In genomic region chr6:20212392-20213111, GRCh38 we compare ENCODE assay signal across 1 cellular context.
TF ChIP-seq lines count a peak whose summit lies in the region.

MBOAT1 (minus strand) TSS chr6:20212469; CDS start chr6:20212234, 235 bp downstream.

TF ChIP-seq in K562, 482 proteins besides CTCF, POLR2A, EP300 and RAD21 (continued from another document and continues in another):
- TF ChIP-seq, protein P1, sequence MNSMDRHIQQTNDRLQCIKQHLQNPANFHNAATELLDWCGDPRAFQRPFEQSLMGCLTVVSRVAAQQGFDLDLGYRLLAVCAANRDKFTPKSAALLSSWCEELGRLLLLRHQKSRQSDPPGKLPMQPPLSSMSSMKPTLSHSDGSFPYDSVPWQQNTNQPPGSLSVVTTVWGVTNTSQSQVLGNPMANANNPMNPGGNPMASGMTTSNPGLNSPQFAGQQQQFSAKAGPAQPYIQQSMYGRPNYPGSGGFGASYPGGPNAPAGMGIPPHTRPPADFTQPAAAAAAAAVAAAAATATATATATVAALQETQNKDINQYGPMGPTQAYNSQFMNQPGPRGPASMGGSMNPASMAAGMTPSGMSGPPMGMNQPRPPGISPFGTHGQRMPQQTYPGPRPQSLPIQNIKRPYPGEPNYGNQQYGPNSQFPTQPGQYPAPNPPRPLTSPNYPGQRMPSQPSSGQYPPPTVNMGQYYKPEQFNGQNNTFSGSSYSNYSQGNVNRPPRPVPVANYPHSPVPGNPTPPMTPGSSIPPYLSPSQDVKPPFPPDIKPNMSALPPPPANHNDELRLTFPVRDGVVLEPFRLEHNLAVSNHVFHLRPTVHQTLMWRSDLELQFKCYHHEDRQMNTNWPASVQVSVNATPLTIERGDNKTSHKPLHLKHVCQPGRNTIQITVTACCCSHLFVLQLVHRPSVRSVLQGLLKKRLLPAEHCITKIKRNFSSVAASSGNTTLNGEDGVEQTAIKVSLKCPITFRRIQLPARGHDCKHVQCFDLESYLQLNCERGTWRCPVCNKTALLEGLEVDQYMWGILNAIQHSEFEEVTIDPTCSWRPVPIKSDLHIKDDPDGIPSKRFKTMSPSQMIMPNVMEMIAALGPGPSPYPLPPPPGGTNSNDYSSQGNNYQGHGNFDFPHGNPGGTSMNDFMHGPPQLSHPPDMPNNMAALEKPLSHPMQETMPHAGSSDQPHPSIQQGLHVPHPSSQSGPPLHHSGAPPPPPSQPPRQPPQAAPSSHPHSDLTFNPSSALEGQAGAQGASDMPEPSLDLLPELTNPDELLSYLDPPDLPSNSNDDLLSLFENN (IDR thresholded peaks at IDR 0.05; ENCODE audit: low read depth in 2 of 2, low read length in 2 of 2): no peak
- TF ChIP-seq PHB2 (IDR thresholded peaks at IDR 0.05; ENCODE audit: low read depth) (no peak), ZNF212 (CRISPR knock-in tag; IDR thresholded peaks at IDR 0.05) (no peak), ZC3H4 (CRISPR knock-in tag; IDR thresholded peaks at IDR 0.05; ENCODE audit: borderline replicate concordance) (no peak; the same call in 1 of the 2 replicates), NFE2L1 (tag; IDR thresholded peaks at IDR 0.05; ENCODE audit: borderline replicate concordance, low read depth) (no peak), FOXP4 (CRISPR knock-in tag; IDR thresholded peaks at IDR 0.05; ENCODE audit: borderline replicate concordance) (no peak), HCFC1 (IDR thresholded peaks at IDR 0.05; ENCODE audit: low read depth, low read length) (no peak; the same call in 1 of the 2 replicates), U2AF1 (optimal IDR thresholded peaks at IDR 0.05; ENCODE audit: low read depth, low read length) (peak; percentile 56), GABPB1 (CRISPR knock-in tag; IDR thresholded peaks at IDR 0.05) (peak; percentile 76; the same call in 1 of the 2 replicates), MEF2A (IDR thresholded peaks at IDR 0.05; ENCODE audit: control insufficient read depth, low read depth, low read length) (no peak), MTA2 (IDR thresholded peaks at IDR 0.05; ENCODE audit: low read depth) (no peak), ZNF778 (CRISPR knock-in tag; IDR thresholded peaks at IDR 0.05) (no peak), ZNF696 (CRISPR knock-in tag; conservative IDR thresholded peaks at IDR 0.05) (no peak), MLLT1 (IDR thresholded peaks at IDR 0.05) (no peak), GTF2A2 (tag; IDR thresholded peaks at IDR 0.05) (no peak), POU5F1 (IDR thresholded peaks at IDR 0.05; ENCODE audit: borderline replicate concordance, low read depth, low read length, partially characterized antibody) (no peak), BRCA1 (IDR thresholded peaks at IDR 0.05) (no peak), BRCA1 (CRISPR knock-in tag; IDR thresholded peaks at IDR 0.05) (no peak), NKRF (IDR thresholded peaks at IDR 0.05; ENCODE audit: borderline replicate concordance) (no peak), KAT2B (IDR thresholded peaks at IDR 0.05; ENCODE audit: low read depth, low read length) (no peak), NELFE (IDR thresholded peaks at IDR 0.05; ENCODE audit: insufficient read depth, insufficient read length) (no peak)
- TF ChIP-seq, protein P2, sequence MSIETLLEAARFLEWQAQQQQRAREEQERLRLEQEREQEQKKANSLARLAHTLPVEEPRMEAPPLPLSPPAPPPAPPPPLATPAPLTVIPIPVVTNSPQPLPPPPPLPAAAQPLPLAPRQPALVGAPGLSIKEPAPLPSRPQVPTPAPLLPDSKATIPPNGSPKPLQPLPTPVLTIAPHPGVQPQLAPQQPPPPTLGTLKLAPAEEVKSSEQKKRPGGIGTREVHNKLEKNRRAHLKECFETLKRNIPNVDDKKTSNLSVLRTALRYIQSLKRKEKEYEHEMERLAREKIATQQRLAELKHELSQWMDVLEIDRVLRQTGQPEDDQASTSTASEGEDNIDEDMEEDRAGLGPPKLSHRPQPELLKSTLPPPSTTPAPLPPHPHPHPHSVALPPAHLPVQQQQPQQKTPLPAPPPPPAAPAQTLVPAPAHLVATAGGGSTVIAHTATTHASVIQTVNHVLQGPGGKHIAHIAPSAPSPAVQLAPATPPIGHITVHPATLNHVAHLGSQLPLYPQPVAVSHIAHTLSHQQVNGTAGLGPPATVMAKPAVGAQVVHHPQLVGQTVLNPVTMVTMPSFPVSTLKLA (conservative IDR thresholded peaks at IDR 0.05): no peak; a peak in 1 of 4 replicates
- TF ChIP-seq, protein P3, sequence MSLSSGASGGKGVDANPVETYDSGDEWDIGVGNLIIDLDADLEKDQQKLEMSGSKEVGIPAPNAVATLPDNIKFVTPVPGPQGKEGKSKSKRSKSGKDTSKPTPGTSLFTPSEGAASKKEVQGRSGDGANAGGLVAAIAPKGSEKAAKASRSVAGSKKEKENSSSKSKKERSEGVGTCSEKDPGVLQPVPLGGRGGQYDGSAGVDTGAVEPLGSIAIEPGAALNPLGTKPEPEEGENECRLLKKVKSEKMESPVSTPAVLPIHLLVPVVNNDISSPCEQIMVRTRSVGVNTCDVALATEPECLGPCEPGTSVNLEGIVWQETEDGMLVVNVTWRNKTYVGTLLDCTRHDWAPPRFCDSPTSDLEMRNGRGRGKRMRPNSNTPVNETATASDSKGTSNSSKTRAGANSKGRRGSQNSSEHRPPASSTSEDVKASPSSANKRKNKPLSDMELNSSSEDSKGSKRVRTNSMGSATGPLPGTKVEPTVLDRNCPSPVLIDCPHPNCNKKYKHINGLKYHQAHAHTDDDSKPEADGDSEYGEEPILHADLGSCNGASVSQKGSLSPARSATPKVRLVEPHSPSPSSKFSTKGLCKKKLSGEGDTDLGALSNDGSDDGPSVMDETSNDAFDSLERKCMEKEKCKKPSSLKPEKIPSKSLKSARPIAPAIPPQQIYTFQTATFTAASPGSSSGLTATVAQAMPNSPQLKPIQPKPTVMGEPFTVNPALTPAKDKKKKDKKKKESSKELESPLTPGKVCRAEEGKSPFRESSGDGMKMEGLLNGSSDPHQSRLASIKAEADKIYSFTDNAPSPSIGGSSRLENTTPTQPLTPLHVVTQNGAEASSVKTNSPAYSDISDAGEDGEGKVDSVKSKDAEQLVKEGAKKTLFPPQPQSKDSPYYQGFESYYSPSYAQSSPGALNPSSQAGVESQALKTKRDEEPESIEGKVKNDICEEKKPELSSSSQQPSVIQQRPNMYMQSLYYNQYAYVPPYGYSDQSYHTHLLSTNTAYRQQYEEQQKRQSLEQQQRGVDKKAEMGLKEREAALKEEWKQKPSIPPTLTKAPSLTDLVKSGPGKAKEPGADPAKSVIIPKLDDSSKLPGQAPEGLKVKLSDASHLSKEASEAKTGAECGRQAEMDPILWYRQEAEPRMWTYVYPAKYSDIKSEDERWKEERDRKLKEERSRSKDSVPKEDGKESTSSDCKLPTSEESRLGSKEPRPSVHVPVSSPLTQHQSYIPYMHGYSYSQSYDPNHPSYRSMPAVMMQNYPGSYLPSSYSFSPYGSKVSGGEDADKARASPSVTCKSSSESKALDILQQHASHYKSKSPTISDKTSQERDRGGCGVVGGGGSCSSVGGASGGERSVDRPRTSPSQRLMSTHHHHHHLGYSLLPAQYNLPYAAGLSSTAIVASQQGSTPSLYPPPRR (CRISPR knock-in tag; IDR thresholded peaks at IDR 0.05; ENCODE audit: borderline replicate concordance): no peak
- TF ChIP-seq, protein P4, sequence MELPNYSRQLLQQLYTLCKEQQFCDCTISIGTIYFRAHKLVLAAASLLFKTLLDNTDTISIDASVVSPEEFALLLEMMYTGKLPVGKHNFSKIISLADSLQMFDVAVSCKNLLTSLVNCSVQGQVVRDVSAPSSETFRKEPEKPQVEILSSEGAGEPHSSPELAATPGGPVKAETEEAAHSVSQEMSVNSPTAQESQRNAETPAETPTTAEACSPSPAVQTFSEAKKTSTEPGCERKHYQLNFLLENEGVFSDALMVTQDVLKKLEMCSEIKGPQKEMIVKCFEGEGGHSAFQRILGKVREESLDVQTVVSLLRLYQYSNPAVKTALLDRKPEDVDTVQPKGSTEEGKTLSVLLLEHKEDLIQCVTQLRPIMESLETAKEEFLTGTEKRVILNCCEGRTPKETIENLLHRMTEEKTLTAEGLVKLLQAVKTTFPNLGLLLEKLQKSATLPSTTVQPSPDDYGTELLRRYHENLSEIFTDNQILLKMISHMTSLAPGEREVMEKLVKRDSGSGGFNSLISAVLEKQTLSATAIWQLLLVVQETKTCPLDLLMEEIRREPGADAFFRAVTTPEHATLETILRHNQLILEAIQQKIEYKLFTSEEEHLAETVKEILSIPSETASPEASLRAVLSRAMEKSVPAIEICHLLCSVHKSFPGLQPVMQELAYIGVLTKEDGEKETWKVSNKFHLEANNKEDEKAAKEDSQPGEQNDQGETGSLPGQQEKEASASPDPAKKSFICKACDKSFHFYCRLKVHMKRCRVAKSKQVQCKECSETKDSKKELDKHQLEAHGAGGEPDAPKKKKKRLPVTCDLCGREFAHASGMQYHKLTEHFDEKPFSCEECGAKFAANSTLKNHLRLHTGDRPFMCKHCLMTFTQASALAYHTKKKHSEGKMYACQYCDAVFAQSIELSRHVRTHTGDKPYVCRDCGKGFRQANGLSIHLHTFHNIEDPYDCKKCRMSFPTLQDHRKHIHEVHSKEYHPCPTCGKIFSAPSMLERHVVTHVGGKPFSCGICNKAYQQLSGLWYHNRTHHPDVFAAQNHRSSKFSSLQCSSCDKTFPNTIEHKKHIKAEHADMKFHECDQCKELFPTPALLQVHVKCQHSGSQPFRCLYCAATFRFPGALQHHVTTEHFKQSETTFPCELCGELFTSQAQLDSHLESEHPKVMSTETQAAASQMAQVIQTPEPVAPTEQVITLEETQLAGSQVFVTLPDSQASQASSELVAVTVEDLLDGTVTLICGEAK (IDR thresholded peaks at IDR 0.05): peak; percentile 52; the same call in 1 of the 2 replicates
- TF ChIP-seq, protein P4 (CRISPR knock-in tag; IDR thresholded peaks at IDR 0.05): no peak
